ENCODE assay signal across 8 cellular contexts in genomic region chr7:85554294-85554877, GRCh38.
DNase-seq lines count a peak whose midpoint lies in the region; ATAC-seq, FAIRE-seq and TF ChIP-seq lines count a peak whose summit lies in the region.

No MANE protein-coding gene starts in this region.

- peak overlapping the region; percentile 36 for H3K27ac Mint-ChIP-seq in Calu3 (ENCODE audit: unreplicated experiment)

- H3K4me3 ChIP-seq in astrocyte of the cerebellum (ENCODE audit: low read depth, low read length), result no peak overlapping the region
- H3K4me3 ChIP-seq in keratinocyte (ENCODE audit: control insufficient read depth in 2 of 3, extremely low read depth in 1 of 3, insufficient read depth in 2 of 3, low read depth in 1 of 3, low read length in 3 of 3), result no peak overlapping the region
- H3K4me3 ChIP-seq in upper lobe of left lung, result no peak overlapping the region

- dilution Hi-C loops in keratinocyte (cut with MboI; ENCODE audit: extremely low pct_ligation_motif_present, low sequenced_read_pairs), result no loop called here

- no peaks in the 10 kb centered on the region for H4K20me1 ChIP-seq in keratinocyte (ENCODE audit: control insufficient read depth, extremely low read depth, insufficient read depth, low read length)

- CTCF ChIA-PET in Calu3 (lab: Charles Lee), result interaction anchor here (0.9 to 1.7 kb wide), 3 partner anchors 90 to 276 kb away, joined by 3 to 6 read pairs (median 4); no protein-coding TSS in a partner anchor

- no peak overlapping the region for H3K4me3 Mint-ChIP-seq in Calu3 (ENCODE audit: low read depth, unreplicated experiment)

- no peak overlapping the region for H3K27ac ChIP-seq in keratinocyte (ENCODE audit: control insufficient read depth, insufficient read depth, low read length)
- no peak overlapping the region for H3K27ac ChIP-seq in upper lobe of left lung

- no peak for TF ChIP-seq EP300 in upper lobe of left lung (IDR thresholded peaks at IDR 0.05)

- no peaks in the 10 kb centered on the region for H3K9me3 Mint-ChIP-seq in Calu3 (ENCODE audit: low read depth, unreplicated experiment)

- peaks cover 23% of the 10 kb centered on the region for H3K4me1 Mint-ChIP-seq in Calu3 (ENCODE audit: low read depth, unreplicated experiment)

- no peaks in the 10 kb centered on the region for H3K36me3 ChIP-seq in keratinocyte (ENCODE audit: control insufficient read depth in 2 of 2, extremely low read depth in 1 of 2, insufficient read depth in 2 of 2, low read length in 2 of 2)
- no peaks in the 10 kb centered on the region for H3K36me3 ChIP-seq in upper lobe of left lung

- WGBS in upper lobe of left lung, 2 donors, result 9 to 13% methylated on average over 1 of the region's 1 CpG

- ATAC-seq in GM18909 (IDR thresholded peaks at IDR 0.05; ENCODE audit: poor library complexity, unreplicated experiment) (peak; percentile 81), HG03139 (IDR thresholded peaks at IDR 0.05; ENCODE audit: unreplicated experiment) (peak; percentile 68), upper lobe of left lung (ENCODE audit: low FRiP score in 2 of 2) (peak in 1 of 2 donors; percentile 89)

- peak; percentile 82 for FAIRE-seq in keratinocyte (lab: Jason Lieb, UNC)

- DNase-seq in Calu3 (peak; percentile 34), NCI-H2227 treated with DMSO at 0.1 percent for 48 hours (lab: John Stamatoyannopoulos, UW) (peak; percentile 0), astrocyte of the cerebellum (ENCODE audit: low read depth) (peak; percentile 66), keratinocyte (ENCODE audit: low read depth, low spot score) (peak; percentile 13), upper lobe of left lung (no peak)
- DNase-seq in activated T-cell treated with anti-CD3 and anti-CD28 coated beads, Interleukin-2, amount 50 U/mL, for 48 hours, result no peak

- H3K9me3 ChIP-seq in keratinocyte (ENCODE audit: control insufficient read depth, low read depth, low read length) (no peaks in the 10 kb centered on the region), upper lobe of left lung (no peaks in the 10 kb centered on the region)

- no peak overlapping the region for H3K9ac ChIP-seq in keratinocyte (ENCODE audit: control insufficient read depth, extremely low read depth, insufficient read depth, low read length)

- no peaks in the 10 kb centered on the region for H3K79me2 ChIP-seq in keratinocyte (ENCODE audit: control insufficient read depth, insufficient read depth, low read length)

- no peak overlapping the region for H2AFZ ChIP-seq in keratinocyte (ENCODE audit: control insufficient read depth, low read length)

- H3K4me1 ChIP-seq in keratinocyte (ENCODE audit: control insufficient read depth, extremely low read depth, insufficient read depth, low read length), result no peaks in the 10 kb centered on the region
- no peaks in the 10 kb centered on the region for H3K4me1 ChIP-seq in upper lobe of left lung

- no peaks in the 10 kb centered on the region for H3K36me3 Mint-ChIP-seq in Calu3 (ENCODE audit: insufficient read depth, unreplicated experiment)

- TF ChIP-seq CTCF in Calu3 (IDR thresholded peaks at IDR 0.05; ENCODE audit: unreplicated experiment) (no peak), astrocyte of the cerebellum (IDR thresholded peaks at IDR 0.05; ENCODE audit: low read depth, low read length, missing control alignments) (peak; percentile 57), keratinocyte (optimal IDR thresholded peaks at IDR 0.05 in 1 of 3, IDR thresholded peaks at IDR 0.05 in 1 of 3, conservative IDR thresholded peaks at IDR 0.05 in 1 of 3; ENCODE audit: extremely low read depth in 1 of 3, insufficient read depth in 2 of 3, low read length in 3 of 3) (peak in 2 of 3 experiments; percentile 45 to 57), upper lobe of left lung (IDR thresholded peaks at IDR 0.05) (peak; percentile 28 to 69 (median 54))

- no peaks in the 10 kb centered on the region for H3K9me1 ChIP-seq in keratinocyte (ENCODE audit: control insufficient read depth, extremely low read depth, insufficient read depth, low read length)

- no TSS peak for BruUV-seq in Calu3 (replicated peaks; lab: Mats Ljungman, UMichigan)

- H3K27me3 ChIP-seq in keratinocyte (ENCODE audit: control insufficient read depth, extremely low read depth, insufficient read depth, low read length), result no peaks in the 10 kb centered on the region
- no peaks in the 10 kb centered on the region for H3K27me3 ChIP-seq in upper lobe of left lung

- in situ Hi-C loops in astrocyte of the cerebellum (cut with HindIII; ENCODE audit: low sequenced_read_pairs), result no loop called here

- intact Hi-C loops in Calu3 (cut with micrococcal nuclease; ENCODE audit: unreplicated experiment), result loop anchor here (2.0 to 10.0 kb wide), 4 partner anchors 90 to 512 kb away; partner anchors contain the start of gene SEMA3D

- TF ChIP-seq POLR2A in upper lobe of left lung (IDR thresholded peaks at IDR 0.05), result no peak

- no peaks in the 10 kb centered on the region for H3K27me3 Mint-ChIP-seq in Calu3 (ENCODE audit: unreplicated experiment)

- no peak overlapping the region for H3K4me2 ChIP-seq in keratinocyte (ENCODE audit: control insufficient read depth, extremely low read depth, insufficient read depth, low read depth, low read length)

Comparison
In these comparisons a context has a peak if more than half of its experiments do, and no peak if none do; other contexts are left out.
1. DNase-seq: peak in Calu3 (single experiment), NCI-H2227 treated with DMSO at 0.1 percent for 48 hours (single experiment), astrocyte of the cerebellum (single experiment) and keratinocyte (single experiment); none in upper lobe of left lung (0 of 2) and activated T-cell treated with anti-CD3 and anti-CD28 coated beads, Interleukin-2, amount 50 U/mL, for 48 hours (0 of 2).